In genomic region chr2:159267926-159268325, GRCh38 we compare ENCODE assay signal across 16 cellular contexts. TPM values are rescaled to one million over a fixed set of nuclear protein-coding genes. Genes with fewer than 3 reads are reported as not detected.
"Had no signal": no experiment of that assay in that cellular context is flagged by ENCODE, and none has a peak within 500 bp of the region (broad histone marks: within the 10 kb centered on the region; RNA-seq: fewer than 3 reads in every experiment).

No MANE protein-coding gene starts in this region.

- H3K9me3 ChIP-seq: ascending aorta, tibial nerve had no signal

- H3K27me3 Mint-ChIP-seq: activated naive CD4-positive, alpha-beta T cell treated with anti-CD3 and anti-CD28 coated beads, Interleukin-2, amount 50 U/mL, for 24 hours; effector memory CD8-positive, alpha-beta T cell had no signal

- H3K27me3 ChIP-seq: ascending aorta, tibial nerve had no signal

- H3K4me3 Mint-ChIP-seq: activated naive CD4-positive, alpha-beta T cell treated with anti-CD3 and anti-CD28 coated beads, Interleukin-2, amount 50 U/mL, for 24 hours; activated T-cell treated with anti-CD3 and anti-CD28 coated beads, Interleukin-2, amount 50 U/mL, for 72 hours; effector memory CD8-positive, alpha-beta T cell had no signal

- H3K4me3 ChIP-seq: ascending aorta, left ventricle myocardium inferior, tibial nerve had no signal

- ATAC-seq: activated T-cell treated with anti-CD3 and anti-CD28 coated beads, Interleukin-2, amount 50 U/mL, for 72 hours; effector memory CD8-positive, alpha-beta T cell; stimulated activated naive CD8-positive, alpha-beta T cell treated with anti-CD3 and anti-CD28 coated beads, Interleukin-15, Interleukin-2, amounts not matched to agents 100 U/mL and 50 U/mL, for 24 hours had no signal

- H3K4me1 Mint-ChIP-seq: activated naive CD4-positive, alpha-beta T cell treated with anti-CD3 and anti-CD28 coated beads, Interleukin-2, amount 50 U/mL, for 24 hours had no signal

- H3K9me3 Mint-ChIP-seq: activated naive CD4-positive, alpha-beta T cell treated with anti-CD3 and anti-CD28 coated beads, Interleukin-2, amount 50 U/mL, for 24 hours; activated T-cell treated with anti-CD3 and anti-CD28 coated beads, Interleukin-2, amount 50 U/mL, for 72 hours; effector memory CD8-positive, alpha-beta T cell had no signal

- H3K4me1 ChIP-seq: ascending aorta had no signal

- H3K27ac ChIP-seq: ascending aorta, left ventricle myocardium inferior, tibial nerve, VCaP had no signal

- H3K27ac Mint-ChIP-seq: activated naive CD4-positive, alpha-beta T cell treated with anti-CD3 and anti-CD28 coated beads, Interleukin-2, amount 50 U/mL, for 24 hours; activated T-cell treated with anti-CD3 and anti-CD28 coated beads, Interleukin-2, amount 50 U/mL, for 72 hours; effector memory CD8-positive, alpha-beta T cell had no signal

- DNase-seq: activated CD4-positive, alpha-beta T cell treated with anti-CD3 and anti-CD28 coated beads for 1 hour; activated gamma-delta T cell; activated T-cell treated with anti-CD3 and anti-CD28 coated beads, Interleukin-2, amount 50 U/mL, for 72 hours; effector memory CD8-positive, alpha-beta T cell; foreskin melanocyte; hypothalamus; left ventricle myocardium inferior; occipital lobe; posterior cingulate gyrus; stimulated activated CD4-positive, alpha-beta T cell treated with anti-CD3 and anti-CD28 coated beads, Interleukin-2, amount 100 ng/mL, for 24 hours; stimulated activated naive CD8-positive, alpha-beta T cell treated with anti-CD3 and anti-CD28 coated beads, Interleukin-15, Interleukin-2, amounts not matched to agents 100 U/mL and 50 U/mL, for 24 hours; T-helper 2 cell had no signal

RNA-seq across cellular contexts. Expression of gene WDSUB1, which starts 18.6 kb away (rescaled TPM):
- total RNA-seq: ascending aorta had no signal
